In genomic region chr1:60995093-60995492, GRCh38 we compare ENCODE assay signal across 1 cellular context.
TF ChIP-seq lines count a peak whose summit lies in the region.

No MANE protein-coding gene starts in this region.

TF ChIP-seq in HepG2, 621 proteins besides CTCF, POLR2A, EP300 and RAD21 (continued from another document):
- TF ChIP-seq ZKSCAN5 (CRISPR knock-in tag; IDR thresholded peaks at IDR 0.05) (no peak), ZNF530 (CRISPR knock-in tag; IDR thresholded peaks at IDR 0.05; ENCODE audit: low read depth) (no peak), AGO2 (optimal IDR thresholded peaks at IDR 0.05; ENCODE audit: low read depth, low read length) (no peak)
